ENCODE assay signal across 27 cellular contexts in genomic region chr2:10875126-10875525, GRCh38. TPM values are rescaled to one million over a fixed set of nuclear protein-coding genes. Genes with fewer than 3 reads are reported as not detected.
A peak's percentile ranks its signal among the peaks of the same experiment; 100 is the strongest.
DNase-seq lines count a peak whose midpoint lies in the region; ATAC-seq and TF ChIP-seq lines count a peak whose summit lies in the region.
"Had no signal": no experiment of that assay in that cellular context is flagged by ENCODE, and none has a peak within 500 bp of the region (broad histone marks: within the 10 kb centered on the region; RNA-seq: fewer than 3 reads in every experiment).

No MANE protein-coding gene starts in this region.

- H3K4me3 ChIP-seq in heart left ventricle (no peak overlapping the region), SK-N-MC (no peak overlapping the region), thyroid gland (replicated peaks in 1 of 3) (no peak overlapping the region), GM23338 (no peak overlapping the region)

- H3K9me3 ChIP-seq in heart left ventricle (peaks cover 0 to 12% (median 0%) of the 10 kb centered on the region in 12 donors), SK-N-MC (ENCODE audit: low read depth, low read length) (no peaks in the 10 kb centered on the region), thyroid gland (no peaks in the 10 kb centered on the region)
- H3K9me3 ChIP-seq: BE2C had no signal

- no peak for TF ChIP-seq POLR2A in heart left ventricle (IDR thresholded peaks at IDR 0.05)
- no peak for TF ChIP-seq POLR2A in thyroid gland (IDR thresholded peaks at IDR 0.05)

- H3K36me3 ChIP-seq in heart left ventricle (no peaks in the 10 kb centered on the region), SK-N-MC (ENCODE audit: insufficient read depth, low read length) (no peaks in the 10 kb centered on the region), thyroid gland (no peaks in the 10 kb centered on the region), GM23338 (ENCODE audit: insufficient read depth) (no peaks in the 10 kb centered on the region; the same call in 1 of the 2 replicates)
- H3K36me3 ChIP-seq: BE2C had no signal

- peaks cover 4% of the 10 kb centered on the region; the same call in 1 of the 3 replicates for H3K36me3 Mint-ChIP-seq in GM23338 (ENCODE audit: low read depth)
- H3K36me3 Mint-ChIP-seq: CD14-positive monocyte had no signal

- H3K27ac ChIP-seq in heart left ventricle (peak overlapping the region in 10 of 12 donors; percentile 32 to 87 (median 74)), SK-N-MC (peak overlapping the region; percentile 1; the same call in 1 of the 2 replicates), thyroid gland (no peak overlapping the region), GM23338 (ENCODE audit: low read depth) (no peak overlapping the region)
- H3K27ac ChIP-seq: HL-60, RWPE1 had no signal

- no peak overlapping the region for H3K4me3 Mint-ChIP-seq in GM23338
- H3K4me3 Mint-ChIP-seq: CD14-positive monocyte; CD8-positive, alpha-beta memory T cell had no signal

- no peaks in the 10 kb centered on the region for H4K20me1 ChIP-seq in GM23338 (replicated peaks; ENCODE audit: insufficient read depth)

- no peak for TF ChIP-seq CTCF in heart left ventricle (IDR thresholded peaks at IDR 0.05)
- no peak for TF ChIP-seq CTCF in thyroid gland (IDR thresholded peaks at IDR 0.05)
- TF ChIP-seq CTCF in GM23338 (conservative IDR thresholded peaks at IDR 0.05; ENCODE audit: low read depth in 2 of 2): no peak

- H3K4me1 ChIP-seq in heart left ventricle (peaks cover 0 to 53% (median 22%) of the 10 kb centered on the region in 12 donors), thyroid gland (no peaks in the 10 kb centered on the region), GM23338 (ENCODE audit: insufficient read depth) (peaks cover 3% of the 10 kb centered on the region; the same call in 1 of the 2 replicates)
- H3K4me1 ChIP-seq: BE2C had no signal

- no peaks in the 10 kb centered on the region for H3F3A ChIP-seq in GM23338 (replicated peaks; ENCODE audit: low read depth)

- intact Hi-C loops in heart left ventricle (cut with DNase I): loop anchor here in 2 of 10 donors (2.0 to 5.0 kb wide), 2 partner anchors 28 to 38 kb away; no protein-coding TSS in a partner anchor
- intact Hi-C loops in Right ventricle myocardium inferior (cut with DNase I): no loop called here
- intact Hi-C loops in thyroid gland (cut with DNase I): no loop called here

- no peaks in the 10 kb centered on the region for H3K9me2 ChIP-seq in GM23338 (ENCODE audit: insufficient read depth)

- peaks cover 12% of the 10 kb centered on the region; the same call in 2 of the 3 replicates for H3K9me3 Mint-ChIP-seq in GM23338

- H3K4me2 ChIP-seq in GM23338: no peak overlapping the region

- no peaks in the 10 kb centered on the region for H3K79me2 ChIP-seq in GM23338 (replicated peaks; ENCODE audit: insufficient read depth)

- no peak overlapping the region for H2AFZ ChIP-seq in GM23338

- peaks cover 8% of the 10 kb centered on the region for H3K27me3 Mint-ChIP-seq in GM23338 (ENCODE audit: insufficient read depth, low read depth, poor library complexity)

- ATAC-seq in heart left ventricle (no peak), Right ventricle myocardium inferior (no peak), GM23338 (no peak)
- ATAC-seq: HCT116, SK-N-SH treated with all-trans-retinoic acid at 6 μM for 48 hours had no signal

- no peak for DNase-seq in heart left ventricle
- no peak for DNase-seq in Right ventricle myocardium inferior (ENCODE audit: missing footprints)
- DNase-seq in SK-N-MC (ENCODE audit: low read depth, low spot score): no peak
- DNase-seq in islet precursor cell: peak; percentile 20
- DNase-seq in thyroid gland: peak; percentile 8
- no peak for DNase-seq in germinal center (ENCODE audit: low spot score)
- no peak for DNase-seq in stimulated activated naive CD4-positive, alpha-beta T cell (lab: John Stamatoyannopoulos, UW)
- DNase-seq in GM23338 (ENCODE audit: low spot score): no peak
- DNase-seq: 8988T; ACHN; BE2C; CD8-positive, alpha-beta memory T cell; DMS 273 treated with DMSO at 0.1 percent for 48 hours; DMS79; EL; GF-D8; NCI-H1105 treated with DMSO at 0.1 percent for 48 hours; NCI-H146; NCI-H1930; NCI-H2107; NCI-H446; NCI-H69 had no signal

- 66 to 82% (median 75%) methylated on average over 3 of the region's 3 CpGs for WGBS in heart left ventricle, 4 donors
- WGBS in thyroid gland, 2 donors: 45 to 49% methylated on average over 3 of the region's 3 CpGs

- H3K27ac Mint-ChIP-seq in GM23338: no peak overlapping the region
- H3K27ac Mint-ChIP-seq: CD8-positive, alpha-beta memory T cell had no signal

- H3K9ac ChIP-seq in SK-N-MC (ENCODE audit: insufficient read length): no peak overlapping the region

- H3K27me3 ChIP-seq in heart left ventricle (no peaks in the 10 kb centered on the region), thyroid gland (no peaks in the 10 kb centered on the region), GM23338 (ENCODE audit: insufficient read depth) (no peaks in the 10 kb centered on the region)
- H3K27me3 ChIP-seq: BE2C had no signal

- peaks cover 11% of the 10 kb centered on the region for H3K4me1 Mint-ChIP-seq in GM23338

TF ChIP-seq in GM23338, 12 proteins besides CTCF, POLR2A, EP300 and RAD21 (continues in another document):
- TF ChIP-seq ZNF462 (CRISPR knock-in tag; IDR thresholded peaks at IDR 0.05): no peak
- TF ChIP-seq EZH2phosphoT487 (IDR thresholded peaks at IDR 0.05; ENCODE audit: unreplicated experiment): no peak
- no peak for TF ChIP-seq STAT1 (IDR thresholded peaks at IDR 0.05; ENCODE audit: unreplicated experiment)
- TF ChIP-seq CREB1 (CRISPR knock-in tag; IDR thresholded peaks at IDR 0.05; ENCODE audit: low read depth): no peak
- no peak for TF ChIP-seq NANOG (IDR thresholded peaks at IDR 0.05; ENCODE audit: borderline replicate concordance)
- TF ChIP-seq JUNB (IDR thresholded peaks at IDR 0.05; ENCODE audit: unreplicated experiment): no peak
- no peak for TF ChIP-seq ZNF331 (CRISPR knock-in tag; IDR thresholded peaks at IDR 0.05; ENCODE audit: low read depth)

RNA-seq across cellular contexts. Expression of gene KCNF1, which starts 36.6 kb away (rescaled TPM):
- under 1 TPM in 4 of 9 donors, not detected in 5; 0.20 to 0.36 (median 0.28) TPM for total RNA-seq in heart left ventricle
- polyA plus RNA-seq in heart left ventricle: under 1 TPM; 0.22 to 0.23 TPM
- total RNA-seq in Right ventricle myocardium inferior: 0.24 TPM
- total RNA-seq in thyroid gland: not detected
- total RNA-seq in GM23338 (2014; rRNA removed; shearing (Covaris generic)): 0.70 and 1.5 TPM in 2 replicates
- polyA plus RNA-seq in GM23338 (2016; fragmentation: Nextera tagmentation; extraction: Ambion mirVana): 0.11 and 0.19 TPM in 2 replicates
- total RNA-seq: CD8-positive, alpha-beta memory T cell had no signal
- polyA plus RNA-seq: CD14-positive monocyte; CD8-positive, alpha-beta memory T cell had no signal

Comparison
In these comparisons a context has a peak if more than half of its experiments do, and no peak if none do; other contexts are left out.
1. DNase-seq: peak in islet precursor cell (single experiment) and thyroid gland (2 of 2); none in heart left ventricle (0 of 5), Right ventricle myocardium inferior (single experiment), SK-N-MC (single experiment), germinal center (single experiment), stimulated activated naive CD4-positive, alpha-beta T cell (0 of 6) and GM23338 (single experiment).
2. H3K27ac ChIP-seq: peak in heart left ventricle (10 of 12) and SK-N-MC (single experiment); none in thyroid gland (0 of 3) and GM23338 (single experiment).